10 cellular contexts compared by ENCODE assay signal in genomic region chr3:69791111-69791510, GRCh38. TPM values are rescaled to one million over a fixed set of nuclear protein-coding genes. Genes with fewer than 3 reads are reported as not detected.
DNase-seq lines count a peak whose midpoint lies in the region; ATAC-seq and TF ChIP-seq lines count a peak whose summit lies in the region.
"Had no signal": no experiment of that assay in that cellular context is flagged by ENCODE, and none has a peak within 500 bp of the region (broad histone marks: within the 10 kb centered on the region; RNA-seq: fewer than 3 reads in every experiment).

No MANE protein-coding gene starts in this region.

- no peak for TF ChIP-seq CTCF in MCF 10A (IDR thresholded peaks at IDR 0.05; ENCODE audit: unreplicated experiment)

- H3K4me3 Mint-ChIP-seq in MCF 10A (ENCODE audit: unreplicated experiment), result peak overlapping the region; percentile 52
- H3K4me3 Mint-ChIP-seq: natural killer cell had no signal

- H3K27me3 Mint-ChIP-seq in MCF 10A (ENCODE audit: insufficient read depth, unreplicated experiment), result no peaks in the 10 kb centered on the region

- peak; percentile 29 for DNase-seq in H4 (ENCODE audit: low spot score)
- peak; percentile 85 for DNase-seq in MCF 10A (ENCODE audit: unreplicated experiment)
- DNase-seq in hepatic stellate cell (ENCODE audit: low spot score), result peak; percentile 21
- DNase-seq in smooth muscle cell of the brain vasculature (ENCODE audit: low read depth, low spot score), result peak; percentile 29
- no peak for DNase-seq in NCI-H187 treated with DMSO at 0.1 percent for 48 hours (lab: John Stamatoyannopoulos, UW)
- no peak for DNase-seq in activated gamma-delta T cell treated with Interleukin-2 at 50 U/mL for 16 hours
- DNase-seq: natural killer cell, RPMI8226 had no signal

- no peaks in the 10 kb centered on the region for H3K36me3 Mint-ChIP-seq in MCF 10A (ENCODE audit: insufficient read depth, unreplicated experiment)
- H3K36me3 Mint-ChIP-seq: natural killer cell had no signal

- intact Hi-C loops in MCF 10A (cut with micrococcal nuclease), result loop anchor here (5.0 kb wide), 1 partner anchor 66 kb away; no protein-coding TSS in a partner anchor

- BruUV-seq in MCF 10A (replicated peaks; lab: Mats Ljungman, UMichigan), result no TSS peak

- H3K4me1 Mint-ChIP-seq in MCF 10A (ENCODE audit: insufficient read depth, unreplicated experiment), result peaks cover 30% of the 10 kb centered on the region
- H3K4me1 Mint-ChIP-seq: natural killer cell had no signal

- POLR2A ChIA-PET in MCF 10A (lab: Yijun Ruan, JAX), result interaction anchor here (0.6 to 3.1 kb wide), 11 partner anchors 10 to 103 kb away, joined by 3 to 24 read pairs (median 4); partner anchors contain the start of gene MITF

- ATAC-seq in HG02970 (IDR thresholded peaks at IDR 0.05; ENCODE audit: low FRiP score, unreplicated experiment) (no peak), HG03460 (IDR thresholded peaks at IDR 0.05; ENCODE audit: unreplicated experiment) (no peak)
- ATAC-seq: natural killer cell had no signal

- no peaks in the 10 kb centered on the region for H3K9me3 Mint-ChIP-seq in MCF 10A (ENCODE audit: unreplicated experiment)

- H3K27ac Mint-ChIP-seq in MCF 10A (ENCODE audit: low read depth, unreplicated experiment), result peak overlapping the region; percentile 65
- H3K27ac Mint-ChIP-seq: natural killer cell had no signal

- CTCF ChIA-PET in MCF 10A (lab: Yijun Ruan, JAX), result interaction anchor here (0.6 to 9.2 kb wide), 17 partner anchors 11 to 632 kb away, joined by 3 to 235 read pairs (median 4); partner anchors contain the start of gene MITF

RNA-seq across cellular contexts. Expression of gene MITF, which starts 51.8 kb away (rescaled TPM):
- 5.1 and 5.8 TPM in 2 replicates for total RNA-seq in H4 (2014; rRNA removed; shearing (Covaris generic))
- 7.4 and 16.1 TPM in 2 replicates for total RNA-seq in MCF 10A (2022)

Comparison
In these comparisons a context has a peak if more than half of its experiments do, and no peak if none do; other contexts are left out.
1. DNase-seq: peak in H4 (single experiment), MCF 10A (single experiment), hepatic stellate cell (single experiment) and smooth muscle cell of the brain vasculature (single experiment); none in NCI-H187 treated with DMSO at 0.1 percent for 48 hours (single experiment) and activated gamma-delta T cell treated with Interleukin-2 at 50 U/mL for 16 hours (single experiment).